13 cellular contexts compared by ENCODE assay signal in the genomic region with DNA sequence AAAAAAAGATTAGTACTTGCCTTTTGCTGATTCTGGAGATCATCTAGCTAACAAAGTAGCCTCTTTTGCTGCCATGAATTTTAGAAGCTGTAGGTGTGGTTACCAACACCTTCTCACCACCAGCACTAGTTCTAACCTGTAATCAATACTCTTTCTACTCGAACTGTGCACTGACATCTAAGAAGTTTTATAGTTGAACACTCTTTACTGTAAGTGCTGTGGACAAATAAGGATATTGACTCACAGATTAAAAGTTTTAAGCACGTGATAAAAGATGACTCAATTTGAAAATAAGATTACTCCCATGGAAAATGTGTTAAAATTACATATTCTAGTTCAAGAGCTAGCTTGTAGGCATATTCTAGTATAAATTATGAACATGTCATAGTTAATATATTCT.
DNase-seq lines count a peak whose midpoint lies in the region; ATAC-seq and TF ChIP-seq lines count a peak whose summit lies in the region.
"Had no signal": no experiment of that assay in that cellular context is flagged by ENCODE, and none has a peak within 500 bp of the region (broad histone marks: within the 10 kb centered on the region; RNA-seq: fewer than 3 reads in every experiment).

No MANE protein-coding gene starts in this region.

- no TSS peak for BruUV-seq in PC-3 (replicated peaks; lab: Mats Ljungman, UMichigan)

- H3K27me3 Mint-ChIP-seq in activated CD8-positive, alpha-beta T cell treated with anti-CD3 and anti-CD28 coated beads for 36 hours: no peaks in the 10 kb centered on the region
- H3K27me3 Mint-ChIP-seq in activated CD8-positive, alpha-beta T cell treated with anti-CD3 and anti-CD28 coated beads, Interleukin-2, amount 10 ng/mL, durations not matched to agents 7 days and 5 days (ENCODE audit: low read depth): no peaks in the 10 kb centered on the region
- H3K27me3 Mint-ChIP-seq: memory B cell had no signal

- no peaks in the 10 kb centered on the region for H3K27me3 ChIP-seq in PC-3 (ENCODE audit: low read length)
- no peaks in the 10 kb centered on the region for H3K27me3 ChIP-seq in skeletal muscle satellite cell (ENCODE audit: control insufficient read depth, insufficient read depth, low read length)

- H3K4me1 ChIP-seq in PC-3 (ENCODE audit: insufficient read depth, low read length): peaks cover 9% of the 10 kb centered on the region
- H3K4me1 ChIP-seq in skeletal muscle satellite cell (ENCODE audit: control insufficient read depth, insufficient read depth, low read length): peaks cover 9% of the 10 kb centered on the region

- H3K9ac ChIP-seq in PC-3 (ENCODE audit: low read length) (no peak overlapping the region), skeletal muscle satellite cell (ENCODE audit: low read depth, low read length) (no peak overlapping the region)

- H3K9me3 ChIP-seq in PC-3 (ENCODE audit: low read length) (no peaks in the 10 kb centered on the region), skeletal muscle satellite cell (replicated peaks; ENCODE audit: low read length) (no peaks in the 10 kb centered on the region)

- H3K4me3 ChIP-seq in PC-3 (ENCODE audit: low read length): no peak overlapping the region
- no peak overlapping the region for H3K4me3 ChIP-seq in skeletal muscle satellite cell (ENCODE audit: low read length)

- no peaks in the 10 kb centered on the region for H3F3A ChIP-seq in PC-3 (ENCODE audit: low read length, unreplicated experiment)

- peak; percentile 53 for ATAC-seq in activated CD8-positive, alpha-beta T cell treated with anti-CD3 and anti-CD28 coated beads for 36 hours
- no peak for ATAC-seq in activated CD8-positive, alpha-beta T cell treated with anti-CD3 and anti-CD28 coated beads, Interleukin-2, amount 10 ng/mL, durations not matched to agents 7 days and 5 days
- ATAC-seq in PC-3 (peak; percentile 91), HG03045 (IDR thresholded peaks at IDR 0.05; ENCODE audit: unreplicated experiment) (no peak)

- DNase-seq in activated CD8-positive, alpha-beta T cell treated with anti-CD3 and anti-CD28 coated beads for 36 hours: no peak
- no peak for DNase-seq in activated CD8-positive, alpha-beta T cell treated with anti-CD3 and anti-CD28 coated beads, Interleukin-2, amount 10 ng/mL, durations not matched to agents 7 days and 5 days
- DNase-seq in PC-3 (peak; percentile 64), epithelial cell of prostate (ENCODE audit: low read depth, low spot score) (no peak), NCI-H1694 treated with DMSO at 0.1 percent for 48 hours (lab: John Stamatoyannopoulos, UW) (no peak)
- no peak for DNase-seq in stimulated activated CD4-positive, alpha-beta T cell treated with anti-CD3 and anti-CD28 coated beads, Interleukin-2, amount 100 ng/mL, for 24 hours
- DNase-seq: amygdala; COR-L47; NCI-H1417 treated with DMSO at 0.1 percent for 48 hours; stimulated activated naive CD4-positive, alpha-beta T cell had no signal

- no peaks in the 10 kb centered on the region for H4K20me1 ChIP-seq in PC-3 (ENCODE audit: low read length)

- H3K4me1 Mint-ChIP-seq in activated CD8-positive, alpha-beta T cell treated with anti-CD3 and anti-CD28 coated beads for 36 hours (ENCODE audit: low read depth): peaks cover 5% of the 10 kb centered on the region
- no peaks in the 10 kb centered on the region for H3K4me1 Mint-ChIP-seq in activated CD8-positive, alpha-beta T cell treated with anti-CD3 and anti-CD28 coated beads, Interleukin-2, amount 10 ng/mL, durations not matched to agents 7 days and 5 days (ENCODE audit: low read depth)

- no peak overlapping the region for H2AFZ ChIP-seq in PC-3 (ENCODE audit: low read length)

- peaks cover 5% of the 10 kb centered on the region for H3K36me3 Mint-ChIP-seq in activated CD8-positive, alpha-beta T cell treated with anti-CD3 and anti-CD28 coated beads for 36 hours (ENCODE audit: low read depth)
- H3K36me3 Mint-ChIP-seq in activated CD8-positive, alpha-beta T cell treated with anti-CD3 and anti-CD28 coated beads, Interleukin-2, amount 10 ng/mL, durations not matched to agents 7 days and 5 days (ENCODE audit: low read depth): no peaks in the 10 kb centered on the region

- no peak overlapping the region for H3K27ac Mint-ChIP-seq in activated CD8-positive, alpha-beta T cell treated with anti-CD3 and anti-CD28 coated beads for 36 hours
- no peak overlapping the region for H3K27ac Mint-ChIP-seq in activated CD8-positive, alpha-beta T cell treated with anti-CD3 and anti-CD28 coated beads, Interleukin-2, amount 10 ng/mL, durations not matched to agents 7 days and 5 days
- H3K27ac Mint-ChIP-seq: memory B cell had no signal

- H3K4me3 Mint-ChIP-seq in activated CD8-positive, alpha-beta T cell treated with anti-CD3 and anti-CD28 coated beads for 36 hours: no peak overlapping the region
- no peak overlapping the region for H3K4me3 Mint-ChIP-seq in activated CD8-positive, alpha-beta T cell treated with anti-CD3 and anti-CD28 coated beads, Interleukin-2, amount 10 ng/mL, durations not matched to agents 7 days and 5 days
- H3K4me3 Mint-ChIP-seq: memory B cell had no signal

- H3K79me2 ChIP-seq in PC-3 (ENCODE audit: low read length): no peaks in the 10 kb centered on the region

- H3K4me2 ChIP-seq in PC-3 (ENCODE audit: low read length) (peak overlapping the region; percentile 1; the same call in 1 of the 2 replicates), skeletal muscle satellite cell (ENCODE audit: low read length) (peak overlapping the region; percentile 58)

- no peak for TF ChIP-seq CTCF in activated CD8-positive, alpha-beta T cell treated with anti-CD3 and anti-CD28 coated beads for 36 hours (IDR thresholded peaks at IDR 0.05)
- TF ChIP-seq CTCF in PC-3 (conservative IDR thresholded peaks at IDR 0.05; ENCODE audit: low read depth, low read length): no peak

- H3K27ac ChIP-seq in PC-3 (ENCODE audit: low read length) (peak overlapping the region; percentile 14; the same call in 1 of the 2 replicates), epithelial cell of prostate (peak overlapping the region; percentile 49)

- H3K36me3 ChIP-seq in PC-3 (ENCODE audit: low read depth, low read length): peaks cover 8% of the 10 kb centered on the region; the same call in 1 of the 2 replicates
- peaks cover 5% of the 10 kb centered on the region for H3K36me3 ChIP-seq in skeletal muscle satellite cell (ENCODE audit: insufficient read depth, low read length)

- POLR2A ChIA-PET in activated CD8-positive, alpha-beta T cell treated with anti-CD3 and anti-CD28 coated beads for 36 hours (lab: Charles Lee): interaction anchor here (0.6 to 1.0 kb wide), 2 partner anchors 17 to 342 kb away, joined by 3 read pairs; no protein-coding TSS in a partner anchor
- POLR2A ChIA-PET in activated CD8-positive, alpha-beta T cell treated with anti-CD3 and anti-CD28 coated beads, Interleukin-2, amount 10 ng/mL, durations not matched to agents 7 days and 5 days (lab: Charles Lee): interaction anchor here (0.6 kb wide), 1 partner anchor 17 kb away, joined by 4 read pairs; no protein-coding TSS in a partner anchor
- POLR2A ChIA-PET in PC-3 (lab: Charles Lee; ENCODE audit: unreplicated experiment): interaction anchor here (0.6 to 0.7 kb wide), 3 partner anchors 23 to 57 kb away, joined by 3 to 6 read pairs (median 4); no protein-coding TSS in a partner anchor

- intact Hi-C loops in activated CD8-positive, alpha-beta T cell treated with anti-CD3 and anti-CD28 coated beads for 36 hours (cut with micrococcal nuclease): no loop called here
- intact Hi-C loops in PC-3 (cut with micrococcal nuclease): loop anchor here (1.0 kb wide), 1 partner anchor 18 kb away; no protein-coding TSS in a partner anchor

- H3K9me2 ChIP-seq in PC-3 (replicated peaks; ENCODE audit: low read length): no peaks in the 10 kb centered on the region

- H3K9me3 Mint-ChIP-seq in activated CD8-positive, alpha-beta T cell treated with anti-CD3 and anti-CD28 coated beads for 36 hours: no peaks in the 10 kb centered on the region
- H3K9me3 Mint-ChIP-seq in activated CD8-positive, alpha-beta T cell treated with anti-CD3 and anti-CD28 coated beads, Interleukin-2, amount 10 ng/mL, durations not matched to agents 7 days and 5 days (ENCODE audit: insufficient read depth): no peaks in the 10 kb centered on the region
- H3K9me3 Mint-ChIP-seq: memory B cell had no signal

- CTCF ChIA-PET in activated CD8-positive, alpha-beta T cell treated with anti-CD3 and anti-CD28 coated beads for 36 hours (lab: Charles Lee): interaction anchor here (1.0 kb wide), 1 partner anchor 18 kb away, joined by 5 read pairs; no protein-coding TSS in a partner anchor
- CTCF ChIA-PET in activated CD8-positive, alpha-beta T cell treated with anti-CD3 and anti-CD28 coated beads, Interleukin-2, amount 10 ng/mL, durations not matched to agents 7 days and 5 days (lab: Charles Lee): interaction anchor here (0.6 to 1.3 kb wide), 3 partner anchors 181 to 444 kb away, joined by 3 to 9 read pairs (median 4); no protein-coding TSS in a partner anchor
- CTCF ChIA-PET in PC-3 (lab: Charles Lee): no interaction called here

Comparison
In these comparisons a context has a peak if more than half of its experiments do, and no peak if none do; other contexts are left out.
1. ATAC-seq: peak in activated CD8-positive, alpha-beta T cell treated with anti-CD3 and anti-CD28 coated beads for 36 hours (single experiment) and PC-3 (single experiment); none in activated CD8-positive, alpha-beta T cell treated with anti-CD3 and anti-CD28 coated beads, Interleukin-2, amount 10 ng/mL, durations not matched to agents 7 days and 5 days (single experiment) and HG03045 (single experiment).